ENCODE assay signal across 9 cellular contexts in genomic region chr11:126415669-126416420, GRCh38.
DNase-seq lines count a peak whose midpoint lies in the region; FAIRE-seq and TF ChIP-seq lines count a peak whose summit lies in the region.
"Had no signal": no experiment of that assay in that cellular context is flagged by ENCODE, and none has a peak within 500 bp of the region (broad histone marks: within the 10 kb centered on the region; RNA-seq: fewer than 3 reads in every experiment).

No MANE protein-coding gene starts in this region.

- H3K9me3 Mint-ChIP-seq in astrocyte (ENCODE audit: unreplicated experiment) (no peaks in the 10 kb centered on the region), immature natural killer cell (peaks cover 0 to 1% (median 0%) of the 10 kb centered on the region in 6 donors)
- H3K9me3 Mint-ChIP-seq: IgD-negative memory B cell had no signal

- H3K4me2 ChIP-seq in astrocyte (ENCODE audit: low read length): peak overlapping the region; percentile 86

- no peaks in the 10 kb centered on the region for H3K9me3 ChIP-seq in astrocyte (ENCODE audit: insufficient read depth, low read depth, low read length)
- no peaks in the 10 kb centered on the region for H3K9me3 ChIP-seq in sigmoid colon

- H3K27me3 ChIP-seq in astrocyte (ENCODE audit: insufficient read depth, low read length) (no peaks in the 10 kb centered on the region), sigmoid colon (no peaks in the 10 kb centered on the region)

- H3K4me1 ChIP-seq in astrocyte (ENCODE audit: insufficient read depth, low read length): peaks cover 5% of the 10 kb centered on the region
- peaks cover 0 to 55% (median 47%) of the 10 kb centered on the region in 4 donors for H3K4me1 ChIP-seq in sigmoid colon

- no peak overlapping the region for H3K27ac ChIP-seq in astrocyte (ENCODE audit: low read depth, low read length)
- H3K27ac ChIP-seq in sigmoid colon: peak overlapping the region; percentile 82 to 86 (median 84)

- DNase-seq in GM12865 (ENCODE audit: low read depth) (no peak), astrocyte (ENCODE audit: low read depth) (no peak), immature natural killer cell (no peak), sigmoid colon (peak; percentile 95), ecto neural progenitor cell (ENCODE audit: low spot score) (no peak), NCI-H128 (lab: John Stamatoyannopoulos, UW; ENCODE audit: unreplicated experiment) (no peak), NCI-H1048 (lab: John Stamatoyannopoulos, UW) (no peak), NCI-H69 (lab: John Stamatoyannopoulos, UW) (no peak)

- peak overlapping the region; percentile 91 for H2AFZ ChIP-seq in astrocyte (ENCODE audit: low read depth, low read length)

- peaks cover 9% of the 10 kb centered on the region for H3K36me3 Mint-ChIP-seq in astrocyte (ENCODE audit: low read depth, unreplicated experiment)
- H3K36me3 Mint-ChIP-seq in immature natural killer cell: peaks cover 5 to 11% (median 5%) of the 10 kb centered on the region in 3 donors

- H3K36me3 ChIP-seq in astrocyte (ENCODE audit: insufficient read depth, low read length) (no peaks in the 10 kb centered on the region), sigmoid colon (peaks cover 0 to 11% (median 0%) of the 10 kb centered on the region in 4 donors)

- no peak overlapping the region for H3K27ac Mint-ChIP-seq in astrocyte (ENCODE audit: unreplicated experiment)
- peak overlapping the region; percentile 20 to 83 (median 70) for H3K27ac Mint-ChIP-seq in immature natural killer cell
- H3K27ac Mint-ChIP-seq: IgD-negative memory B cell had no signal

- no peaks in the 10 kb centered on the region for H3K79me2 ChIP-seq in astrocyte (ENCODE audit: insufficient read depth, low read length)

- H3K4me1 Mint-ChIP-seq in astrocyte (ENCODE audit: low read depth, unreplicated experiment): peaks cover 6% of the 10 kb centered on the region
- H3K4me1 Mint-ChIP-seq in immature natural killer cell: peaks cover 10 to 11% of the 10 kb centered on the region in 2 donors

- TF ChIP-seq EP300 in sigmoid colon (IDR thresholded peaks at IDR 0.05): no peak

- 76 to 81% methylated on average over 19 of the region's 19 CpGs for WGBS in sigmoid colon, 2 donors

- TF ChIP-seq CTCF in GM12865 (IDR thresholded peaks at IDR 0.05; ENCODE audit: insufficient read depth, low read depth, low read length, missing control alignments) (no peak), astrocyte (IDR thresholded peaks at IDR 0.05; ENCODE audit: insufficient read depth, low read depth, low read length) (no peak), sigmoid colon (IDR thresholded peaks at IDR 0.05) (no peak)

- H3K4me3 Mint-ChIP-seq in astrocyte (ENCODE audit: unreplicated experiment) (no peak overlapping the region), immature natural killer cell (peak overlapping the region; percentile 71 to 79 (median 78))

- no peak for TF ChIP-seq POLR2A in sigmoid colon (IDR thresholded peaks at IDR 0.05)

- intact Hi-C loops in sigmoid colon (cut with DNase I): loop anchor here (2.0 to 10.0 kb wide), 4 partner anchors 59 to 521 kb away; no protein-coding TSS in a partner anchor

- no peak for FAIRE-seq in astrocyte (lab: Jason Lieb, UNC)

- peak overlapping the region; percentile 74 for H3K9ac ChIP-seq in astrocyte (ENCODE audit: low read length)

- H3K4me3 ChIP-seq in GM12865 (ENCODE audit: low read depth, low read length): peak overlapping the region; percentile 57
- H3K4me3 ChIP-seq in astrocyte (ENCODE audit: insufficient read depth, low read depth, low read length): peak overlapping the region; percentile 53
- H3K4me3 ChIP-seq in sigmoid colon: peak overlapping the region in 3 of 4 donors; percentile 48 to 52 (median 50)

- no peaks in the 10 kb centered on the region for H4K20me1 ChIP-seq in astrocyte (ENCODE audit: insufficient read depth, low read length)

- peaks cover 3% of the 10 kb centered on the region for H3K27me3 Mint-ChIP-seq in astrocyte (ENCODE audit: low read depth, unreplicated experiment)
- H3K27me3 Mint-ChIP-seq in immature natural killer cell (ENCODE audit: low read depth in 3 of 3): no peaks in the 10 kb centered on the region
